Comparison of ENCODE assay signal across 2 cellular contexts in the genomic region with DNA sequence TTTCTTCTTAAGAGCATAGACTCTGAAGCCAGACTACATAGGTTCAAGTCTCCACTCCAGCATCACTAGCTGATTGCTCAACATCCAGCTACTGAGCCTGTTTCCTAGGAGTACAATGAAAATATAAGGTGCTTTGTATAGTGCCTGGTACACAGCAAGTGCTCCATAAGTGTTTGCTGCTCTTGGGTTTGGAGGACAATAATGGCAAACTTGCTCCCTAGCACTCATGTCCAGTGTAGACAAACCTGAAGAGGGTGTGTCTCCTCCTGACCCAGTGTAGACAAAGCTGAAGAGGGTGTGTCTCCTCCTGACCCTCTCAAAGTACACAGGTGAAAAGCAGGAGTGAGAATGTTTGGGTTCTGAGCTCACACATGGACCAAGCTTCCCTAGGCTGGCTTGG.
TF ChIP-seq lines count a peak whose summit lies in the region.

No MANE protein-coding gene starts in this region.

TF ChIP-seq in HEK293, 187 proteins besides CTCF, POLR2A, EP300 and RAD21:
- TF ChIP-seq ZNF560 (tag by site-specific recombination; IDR thresholded peaks at IDR 0.05; ENCODE audit: borderline replicate concordance) = no peak
- TF ChIP-seq ZNF792 (tag by site-specific recombination; IDR thresholded peaks at IDR 0.05) = 0 out of 2 replicates have a peak, but pooled peaks have one; percentile 31
- TF ChIP-seq ZNF341 (tag by site-specific recombination; IDR thresholded peaks at IDR 0.05; ENCODE audit: low read depth) = no peak
- TF ChIP-seq KLF10 (tag by site-specific recombination; IDR thresholded peaks at IDR 0.05) = peak; percentile 74; the same call in 1 of the 2 replicates
- peak; percentile 48; the same call in 1 of the 2 replicates for TF ChIP-seq KLF9 (tag by site-specific recombination; IDR thresholded peaks at IDR 0.05; ENCODE audit: low read depth)
- no peak for TF ChIP-seq ZNF48 (tag by site-specific recombination; IDR thresholded peaks at IDR 0.05)
- peak; percentile 59; the same call in 1 of the 2 replicates for TF ChIP-seq KLF1 (tag by site-specific recombination; IDR thresholded peaks at IDR 0.05)
- TF ChIP-seq, protein P1, sequence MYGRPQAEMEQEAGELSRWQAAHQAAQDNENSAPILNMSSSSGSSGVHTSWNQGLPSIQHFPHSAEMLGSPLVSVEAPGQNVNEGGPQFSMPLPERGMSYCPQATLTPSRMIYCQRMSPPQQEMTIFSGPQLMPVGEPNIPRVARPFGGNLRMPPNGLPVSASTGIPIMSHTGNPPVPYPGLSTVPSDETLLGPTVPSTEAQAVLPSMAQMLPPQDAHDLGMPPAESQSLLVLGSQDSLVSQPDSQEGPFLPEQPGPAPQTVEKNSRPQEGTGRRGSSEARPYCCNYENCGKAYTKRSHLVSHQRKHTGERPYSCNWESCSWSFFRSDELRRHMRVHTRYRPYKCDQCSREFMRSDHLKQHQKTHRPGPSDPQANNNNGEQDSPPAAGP (tag by site-specific recombination; IDR thresholded peaks at IDR 0.05) = no peak

TF ChIP-seq in K562, 482 proteins besides CTCF, POLR2A, EP300 and RAD21:
- no peak for TF ChIP-seq MECOM (CRISPR knock-in tag; IDR thresholded peaks at IDR 0.05)
- 0 out of 2 replicates have a peak, but pooled peaks have one; percentile 33 for TF ChIP-seq ZSCAN29 (IDR thresholded peaks at IDR 0.05)
- peak; percentile 56; the same call in 1 of the 2 replicates for TF ChIP-seq ZKSCAN8 (CRISPR knock-in tag; IDR thresholded peaks at IDR 0.05)
